ENCODE assay signal across 8 cellular contexts in the genomic region with DNA sequence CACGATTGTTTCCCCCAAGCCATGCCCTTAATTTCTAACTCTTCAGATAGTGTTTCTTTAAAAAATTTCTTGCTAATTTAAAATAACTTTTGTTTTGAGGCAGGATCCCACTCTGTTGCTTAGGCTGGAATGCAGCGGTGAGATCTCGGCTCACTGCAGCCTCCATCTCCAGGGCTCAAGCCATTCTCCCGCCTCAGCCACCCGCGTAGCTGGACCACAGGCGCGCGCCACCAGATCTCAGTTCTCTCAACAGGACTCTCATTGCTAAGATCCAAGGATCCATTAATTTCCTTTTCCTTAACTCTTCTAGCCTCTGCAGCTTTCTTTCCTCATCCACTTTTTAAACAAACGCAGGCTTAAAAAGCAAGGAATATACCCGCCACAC. TPM values are rescaled to one million over a fixed set of nuclear protein-coding genes. Genes with fewer than 3 reads are reported as not detected.
DNase-seq lines count a peak whose midpoint lies in the region; ATAC-seq, FAIRE-seq and TF ChIP-seq lines count a peak whose summit lies in the region.

No MANE protein-coding gene starts in this region.

- no peak overlapping the region for H2AK5ac ChIP-seq in H1 (ENCODE audit: low read depth, low read length)

- H3K56ac ChIP-seq in H1 (replicated peaks; ENCODE audit: insufficient read length, low read depth, low read length) = peak overlapping the region; percentile 73

- no peak overlapping the region for H3K27ac Mint-ChIP-seq in nephron progenitor cell

- H2BK120ac ChIP-seq in H1 (replicated peaks; ENCODE audit: low read depth, low read length) = no peak overlapping the region

- H3K27me3 ChIP-seq in HAP-1 (ENCODE audit: low read depth) (no peaks in the 10 kb centered on the region), NT2/D1 (ENCODE audit: insufficient read depth, insufficient read length) (no peaks in the 10 kb centered on the region), H1 (replicated peaks in 1 of 4; ENCODE audit: control insufficient read depth in 3 of 4, extremely low read depth in 1 of 4, insufficient read depth in 3 of 4, low read length in 3 of 4) (no peaks in the 10 kb centered on the region)

- H3K27ac ChIP-seq in H1 (ENCODE audit: low read depth, low read length) = peak overlapping the region; percentile 95; the same call in 1 of the 2 replicates

- no peak for TF ChIP-seq CTCF in H1 (IDR thresholded peaks at IDR 0.05; ENCODE audit: control extremely low read depth in 1 of 3, insufficient read depth in 1 of 3, low read depth in 1 of 3, low read length in 3 of 3)
- TF ChIP-seq CTCF in nephron progenitor cell (IDR thresholded peaks at IDR 0.05) = no peak

- no peak for TF ChIP-seq EP300 in H1 (IDR thresholded peaks at IDR 0.05; ENCODE audit: borderline replicate concordance in 1 of 2, low read depth in 2 of 2, low read length in 2 of 2)

- H3K4me1 Mint-ChIP-seq in nephron progenitor cell = peaks cover 44% of the 10 kb centered on the region

- H2BK12ac ChIP-seq in H1 (ENCODE audit: low read depth, low read length) = no peak overlapping the region

- H3K4me2 ChIP-seq in H1 (ENCODE audit: insufficient read depth in 1 of 2, low read depth in 2 of 2, low read length in 2 of 2) = peak overlapping the region; percentile 51 to 66

- no peak overlapping the region for H3K23ac ChIP-seq in H1 (ENCODE audit: insufficient read length)

- H3K4me1 ChIP-seq in HAP-1 = peaks cover 6% of the 10 kb centered on the region; the same call in 1 of the 2 replicates
- no peaks in the 10 kb centered on the region for H3K4me1 ChIP-seq in NT2/D1 (ENCODE audit: insufficient read depth, insufficient read length)
- H3K4me1 ChIP-seq in H1 (replicated peaks in 1 of 4; ENCODE audit: control insufficient read depth in 3 of 4, insufficient read depth in 4 of 4, low read length in 3 of 4) = peaks cover 0 to 4% (median 1%) of the 10 kb centered on the region in 4 experiments; a peak in 1 of 7 replicates

- POLR2A ChIA-PET in H1 (lab: Charles Lee; ENCODE audit: partially characterized antibody) = interaction anchor here (0.7 to 7.3 kb wide), 35 partner anchors 9 to 1059 kb away, joined by 3 to 134 read pairs (median 4); a partner anchor contains a TSS

- WGBS in H1 (ENCODE audit: extremely low coverage in 1 of 2, insufficient coverage in 1 of 2, insufficient read length in 1 of 2, insufficient replicate concordance in 2 of 2, low coverage in 1 of 2, low lambda C conversion rate in 2 of 2, missing lambda C conversion rate in 1 of 2), 2 experiments = 5% methylated on average over 11 of the region's 11 CpGs; no CpG with 5 or more reads in 1 of the 2 experiments

- H3K79me1 ChIP-seq in H1 (ENCODE audit: low read depth, low read length) = peaks cover 3% of the 10 kb centered on the region; the same call in 1 of the 2 replicates

- in situ Hi-C loops in HAP-1 (cut with MboI; ENCODE audit: low sequenced_read_pairs) = loop anchor here (5.0 kb wide), 1 partner anchor 41 kb away; a partner anchor contains a TSS

- H3K9ac ChIP-seq in NT2/D1 (ENCODE audit: insufficient read length, low read depth) = peak overlapping the region; percentile 93
- peak overlapping the region in 3 of 4 experiments; percentile 94 to 99 (median 96); a peak in 6 of 7 replicates for H3K9ac ChIP-seq in H1 (replicated peaks in 1 of 4; ENCODE audit: extremely low read depth in 1 of 4, low read depth in 3 of 4, low read length in 3 of 4)

- H3K18ac ChIP-seq in H1 (ENCODE audit: extremely low read depth, low read length) = no peak overlapping the region

- no peak overlapping the region for H4K91ac ChIP-seq in H1 (replicated peaks; ENCODE audit: insufficient read length, low read length)

- DNase-seq in HAP-1 (ENCODE audit: low spot score in 2 of 2) = no peak
- DNase-seq in NT2/D1 (ENCODE audit: low read depth, low spot score) = no peak
- DNase-seq in H1 (ENCODE audit: low read depth in 1 of 2, low spot score in 2 of 2) = no peak
- no peak for DNase-seq in nephron progenitor cell
- DNase-seq in stimulated activated CD4-positive, alpha-beta T cell treated with anti-CD3 and anti-CD28 coated beads, Interleukin-12 subunit alpha, Interleukin-12 subunit beta, amount 100 ng/mL, for 4 hours = no peak
- no peak for DNase-seq in GOT3 (lab: John Stamatoyannopoulos, UW)
- no peak for DNase-seq in posterior vena cava (ENCODE audit: low spot score)

- H3K9me3 ChIP-seq in HAP-1 (no peaks in the 10 kb centered on the region), NT2/D1 (ENCODE audit: insufficient read depth, low read length) (no peaks in the 10 kb centered on the region), H1 (ENCODE audit: insufficient read depth in 2 of 2, low read depth in 1 of 2, low read length in 1 of 2) (no peaks in the 10 kb centered on the region)

- no peak for TF ChIP-seq RAD21 in H1 (IDR thresholded peaks at IDR 0.05 in 1 of 2, conservative IDR thresholded peaks at IDR 0.05 in 1 of 2; ENCODE audit: low read depth in 2 of 2, low read length in 2 of 2)

- peak overlapping the region; percentile 97; the same call in 1 of the 2 replicates for H2AFZ ChIP-seq in H1 (ENCODE audit: low read length)

- H3K36me3 Mint-ChIP-seq in nephron progenitor cell (ENCODE audit: low read depth) = peaks cover 39% of the 10 kb centered on the region

- H3K23me2 ChIP-seq in H1 (ENCODE audit: low read depth, low read length) = no peaks in the 10 kb centered on the region; the same call in 1 of the 2 replicates

- no peak overlapping the region for H2BK20ac ChIP-seq in H1 (ENCODE audit: low read length)

- peaks cover 6 to 11% of the 10 kb centered on the region in 2 experiments for H4K20me1 ChIP-seq in H1 (replicated peaks in 1 of 2; ENCODE audit: control insufficient read depth in 1 of 2, insufficient read depth in 2 of 2, low read length in 2 of 2)

- intact Hi-C loops in posterior vena cava (cut with DNase I) = loop anchor here in 1 of 2 donors (5.0 kb wide), 1 partner anchor 41 kb away; a partner anchor contains a TSS

- H3K4me3 ChIP-seq in HAP-1 (peak overlapping the region; percentile 78), NT2/D1 (ENCODE audit: insufficient read length, low read depth) (peak overlapping the region; percentile 94), H1 (ENCODE audit: extremely low read depth in 1 of 4, insufficient read depth in 2 of 4, low read depth in 3 of 4, low read length in 4 of 4) (peak overlapping the region; percentile 93 to 99 (median 95))

- no peak for FAIRE-seq in H1 (lab: Jason Lieb, UNC)

- TF ChIP-seq POLR2A in H1 (IDR thresholded peaks at IDR 0.05; ENCODE audit: control extremely low read depth in 1 of 2, low read depth in 2 of 2, low read length in 2 of 2) = no peak

- peak overlapping the region; percentile 98 for H3K4me3 Mint-ChIP-seq in nephron progenitor cell

- H3K9me3 Mint-ChIP-seq in nephron progenitor cell = peaks cover 10% of the 10 kb centered on the region

- H3K4ac ChIP-seq in H1 (replicated peaks; ENCODE audit: insufficient read length, low read depth, low read length) = no peak overlapping the region

- H3K14ac ChIP-seq in H1 (ENCODE audit: insufficient read length) = no peak overlapping the region

- peak overlapping the region; percentile 80 for H4K5ac ChIP-seq in H1 (ENCODE audit: insufficient read length, low read depth, low read length)

- no peak overlapping the region; the same call in 1 of the 2 replicates for H2BK5ac ChIP-seq in H1 (ENCODE audit: low read depth, low read length)

- ATAC-seq in GM18498 (IDR thresholded peaks at IDR 0.05; ENCODE audit: unreplicated experiment) = peak; percentile 56

- H3K79me2 ChIP-seq in H1 (ENCODE audit: control insufficient read depth in 1 of 2, insufficient read depth in 2 of 2, low read length in 2 of 2) = peaks cover 15 to 48% of the 10 kb centered on the region in 2 experiments

- H4K8ac ChIP-seq in H1 (ENCODE audit: extremely low read depth, insufficient read depth, low read length) = peak overlapping the region; percentile 87; the same call in 1 of the 2 replicates

- H3K36me3 ChIP-seq in HAP-1 (replicated peaks) (peaks cover 15% of the 10 kb centered on the region), NT2/D1 (ENCODE audit: insufficient read depth, insufficient read length, low read length) (peaks cover 6% of the 10 kb centered on the region), H1 (ENCODE audit: control insufficient read depth in 2 of 4, insufficient read depth in 4 of 4, low read length in 3 of 4) (peaks cover 0 to 21% (median 2%) of the 10 kb centered on the region in 4 experiments; a peak in 2 of 8 replicates)

- CTCF ChIA-PET in H1 (lab: Charles Lee; ENCODE audit: partially characterized antibody) = interaction anchor here (0.9 to 1.6 kb wide), 8 partner anchors 8 to 111 kb away, joined by 3 to 10 read pairs (median 4); a partner anchor contains a TSS

- no peak overlapping the region for H2BK15ac ChIP-seq in H1 (ENCODE audit: low read length)

- H3K27me3 Mint-ChIP-seq in nephron progenitor cell (ENCODE audit: low read depth, poor library complexity) = no peaks in the 10 kb centered on the region

RNA-seq across cellular contexts. Expression of a gene that starts 0.3 kb away (rescaled TPM):
- total RNA-seq in H1 (2021; fragmentation: NEBNext Ultra II Directional; extraction: Animal tissue kit (Norgen Biotek cat#: 25700)) = 30.4 and 33.7 TPM in 2 replicates
- polyA plus RNA-seq in H1 (2011; rRNA removed) = 8.0 and 8.8 TPM in 2 replicates
- polyA plus RNA-seq in H1 (2011; cell fraction: cytosol; rRNA removed) = 9.8 TPM
- 15.3 TPM for polyA plus RNA-seq in H1 (2011; cell fraction: nucleus; rRNA removed)
- 11.4 to 20.0 TPM (median 15.0 TPM) in 4 replicates for polyA plus RNA-seq in H1 (2012, experiment 1 of 2)
- polyA plus RNA-seq in H1 (2012, experiment 2 of 2) = 2.8 TPM
- 16.0 TPM for polyA plus RNA-seq in H1 (2013, experiment 1 of 2)
- 15.3 TPM for polyA plus RNA-seq in H1 (2013, experiment 2 of 2)
- polyA minus RNA-seq in H1 (2011; rRNA and poly(A)+ RNA removed) = 19.8 and 20.5 TPM in 2 replicates
- 10.5 TPM for polyA minus RNA-seq in H1 (2011; cell fraction: cytosol; rRNA and poly(A)+ RNA removed)
- polyA minus RNA-seq in H1 (2011; cell fraction: nucleus; rRNA and poly(A)+ RNA removed) = 50.3 TPM
- total RNA-seq in posterior vena cava = 10 to 100 TPM; 20.6 to 21.2 TPM

RNA-seq across cellular contexts. Expression of a gene that starts 42.3 kb away (rescaled TPM):
- total RNA-seq in H1 (2021; fragmentation: NEBNext Ultra II Directional; extraction: Animal tissue kit (Norgen Biotek cat#: 25700)) = 21.5 and 24.5 TPM in 2 replicates
- 3.9 and 14.7 TPM in 2 replicates for polyA plus RNA-seq in H1 (2011; rRNA removed)
- 12.6 TPM for polyA plus RNA-seq in H1 (2011; cell fraction: cytosol; rRNA removed)
- 2.6 TPM for polyA plus RNA-seq in H1 (2011; cell fraction: nucleus; rRNA removed)
- polyA plus RNA-seq in H1 (2012, experiment 1 of 2) = 9.6 to 25.4 TPM (median 13.4 TPM) in 4 replicates
- polyA plus RNA-seq in H1 (2012, experiment 2 of 2) = 2.5 TPM
- polyA plus RNA-seq in H1 (2013, experiment 1 of 2) = 12.0 TPM
- polyA plus RNA-seq in H1 (2013, experiment 2 of 2) = 11.7 TPM
- polyA minus RNA-seq in H1 (2011; rRNA and poly(A)+ RNA removed) = 7.6 and 14.9 TPM in 2 replicates
- polyA minus RNA-seq in H1 (2011; cell fraction: cytosol; rRNA and poly(A)+ RNA removed) = 7.9 TPM
- polyA minus RNA-seq in H1 (2011; cell fraction: nucleus; rRNA and poly(A)+ RNA removed) = 12.8 TPM
- total RNA-seq in posterior vena cava = 10 to 100 TPM; 16.8 to 19.9 TPM

RNA-seq across cellular contexts. Expression of a gene that starts 42.5 kb away (rescaled TPM):
- total RNA-seq in H1 (2021; fragmentation: NEBNext Ultra II Directional; extraction: Animal tissue kit (Norgen Biotek cat#: 25700)) = 202 and 212 TPM in 2 replicates
- polyA plus RNA-seq in H1 (2011; rRNA removed) = 45.8 and 64.7 TPM in 2 replicates
- polyA plus RNA-seq in H1 (2011; cell fraction: cytosol; rRNA removed) = 114 TPM
- 63.1 TPM for polyA plus RNA-seq in H1 (2011; cell fraction: nucleus; rRNA removed)
- 63.0 to 156 TPM (median 74.1 TPM) in 4 replicates for polyA plus RNA-seq in H1 (2012, experiment 1 of 2)
- polyA plus RNA-seq in H1 (2012, experiment 2 of 2) = 28.4 TPM
- polyA plus RNA-seq in H1 (2013, experiment 1 of 2) = 252 TPM
- 227 TPM for polyA plus RNA-seq in H1 (2013, experiment 2 of 2)
- 71.9 and 81.3 TPM in 2 replicates for polyA minus RNA-seq in H1 (2011; rRNA and poly(A)+ RNA removed)
- polyA minus RNA-seq in H1 (2011; cell fraction: cytosol; rRNA and poly(A)+ RNA removed) = 61.6 TPM
- 339 TPM for polyA minus RNA-seq in H1 (2011; cell fraction: nucleus; rRNA and poly(A)+ RNA removed)
- total RNA-seq in posterior vena cava = 10 to 100 TPM; 72.5 to 98.5 TPM
